Comparison of ENCODE assay signal across 8 cellular contexts in the genomic region with DNA sequence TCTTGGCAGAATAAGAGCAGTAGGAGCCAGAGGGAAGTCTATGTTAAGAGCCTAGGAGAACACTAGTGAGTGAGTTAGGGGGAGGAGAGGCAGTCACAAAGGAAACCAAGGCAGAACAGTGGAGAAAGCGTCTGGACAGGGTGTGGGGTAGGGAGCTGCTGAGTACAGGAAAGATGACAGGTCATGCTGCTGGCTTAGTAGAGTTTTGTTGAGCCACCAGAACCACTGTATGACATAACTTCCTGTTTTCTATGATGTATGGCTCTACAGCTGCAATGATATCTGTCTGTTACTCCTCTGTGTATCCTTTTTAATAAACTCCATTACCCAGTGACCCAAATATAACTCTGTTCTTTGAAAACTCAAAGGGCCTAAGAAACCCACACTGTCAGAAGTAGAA. TPM values are rescaled to one million over a fixed set of nuclear protein-coding genes. Genes with fewer than 3 reads are reported as not detected.
DNase-seq lines count a peak whose midpoint lies in the region; ATAC-seq and TF ChIP-seq lines count a peak whose summit lies in the region.

No MANE protein-coding gene starts in this region.

- H3K27ac ChIP-seq in GM23338 (ENCODE audit: low read depth) (no peak overlapping the region), OCI-LY7 (ENCODE audit: low read depth, low read length, poor library complexity, severe bottlenecking) (no peak overlapping the region), neural progenitor cell (no peak overlapping the region)

- H3K79me2 ChIP-seq in GM23338 (replicated peaks; ENCODE audit: insufficient read depth) (no peaks in the 10 kb centered on the region), OCI-LY7 (ENCODE audit: insufficient read depth, low read depth, low read length) (no peaks in the 10 kb centered on the region), neural progenitor cell (ENCODE audit: low read depth) (no peaks in the 10 kb centered on the region)

- CTCF ChIA-PET in OCI-LY7 (lab: Charles Lee; ENCODE audit: unreplicated experiment) = interaction anchor here (0.7 kb wide), 1 partner anchor 10 kb away, joined by 3 read pairs; no protein-coding TSS in a partner anchor

- no peak overlapping the region for H3K4me2 ChIP-seq in GM23338
- H3K4me2 ChIP-seq in OCI-LY7 (ENCODE audit: low read length) = peak overlapping the region; percentile 50
- H3K4me2 ChIP-seq in neural progenitor cell = no peak overlapping the region

- H3K4me1 ChIP-seq in GM23338 (ENCODE audit: insufficient read depth) (no peaks in the 10 kb centered on the region), OCI-LY7 (ENCODE audit: insufficient read depth, low read length, poor library complexity, severe bottlenecking) (peaks cover 23% of the 10 kb centered on the region), neural progenitor cell (no peaks in the 10 kb centered on the region)

- H3K9me2 ChIP-seq in GM23338 (ENCODE audit: insufficient read depth) (no peaks in the 10 kb centered on the region; the same call in 1 of the 2 replicates), OCI-LY7 (ENCODE audit: insufficient read depth, low read length) (no peaks in the 10 kb centered on the region)

- H3K9me3 ChIP-seq in OCI-LY7 (ENCODE audit: low read length) = no peaks in the 10 kb centered on the region
- no peaks in the 10 kb centered on the region for H3K9me3 ChIP-seq in neural progenitor cell (ENCODE audit: low read depth)

- H3K36me3 Mint-ChIP-seq in GM23338 (ENCODE audit: low read depth) = no peaks in the 10 kb centered on the region
- H3K36me3 Mint-ChIP-seq in osteocyte (ENCODE audit: unreplicated experiment) = no peaks in the 10 kb centered on the region
- H3K36me3 Mint-ChIP-seq in neural progenitor cell = no peaks in the 10 kb centered on the region

- H3K9me3 Mint-ChIP-seq in GM23338 = no peaks in the 10 kb centered on the region
- H3K9me3 Mint-ChIP-seq in osteocyte (ENCODE audit: unreplicated experiment) = no peaks in the 10 kb centered on the region
- no peaks in the 10 kb centered on the region for H3K9me3 Mint-ChIP-seq in neural progenitor cell

- H3F3A ChIP-seq in GM23338 (replicated peaks; ENCODE audit: low read depth) (no peaks in the 10 kb centered on the region), neural progenitor cell (ENCODE audit: low read depth) (no peaks in the 10 kb centered on the region)

- POLR2A ChIA-PET in OCI-LY7 (lab: Charles Lee) = interaction anchor here (0.6 to 1.9 kb wide), 6 partner anchors 10 to 454 kb away, joined by 3 to 27 read pairs (median 3); partner anchors contain the start of gene STT3B

- H2AFZ ChIP-seq in GM23338 = peak overlapping the region; percentile 78; the same call in 1 of the 2 replicates
- peak overlapping the region; percentile 78 for H2AFZ ChIP-seq in OCI-LY7 (ENCODE audit: low read length)
- no peak overlapping the region for H2AFZ ChIP-seq in neural progenitor cell (replicated peaks)

- H3K4me3 ChIP-seq in GM12865 (ENCODE audit: low read depth, low read length) (no peak overlapping the region), GM23338 (no peak overlapping the region), OCI-LY7 (ENCODE audit: low read depth, low read length, poor library complexity, severe bottlenecking) (no peak overlapping the region), fibroblast of pulmonary artery (replicated peaks; ENCODE audit: low read depth, low read length) (no peak overlapping the region), foreskin fibroblast (ENCODE audit: low read depth in 1 of 2, low read length in 2 of 2) (no peak overlapping the region), neural progenitor cell (no peak overlapping the region)

- H3K27me3 ChIP-seq in GM23338 (ENCODE audit: insufficient read depth) = no peaks in the 10 kb centered on the region
- H3K27me3 ChIP-seq in neural progenitor cell = no peaks in the 10 kb centered on the region

- intact Hi-C loops in OCI-LY7 (cut with micrococcal nuclease; ENCODE audit: unreplicated experiment) = no loop called here

- no TSS peak for BruUV-seq in OCI-LY7 (replicated peaks; lab: Mats Ljungman, UMichigan)

- H3K4me1 Mint-ChIP-seq in GM23338 = peaks cover 6% of the 10 kb centered on the region; the same call in 2 of the 3 replicates
- no peaks in the 10 kb centered on the region for H3K4me1 Mint-ChIP-seq in osteocyte (ENCODE audit: unreplicated experiment)
- no peaks in the 10 kb centered on the region for H3K4me1 Mint-ChIP-seq in neural progenitor cell

- DNase-seq in GM12865 (ENCODE audit: low read depth) = peak; percentile 38
- no peak for DNase-seq in GM23338 (ENCODE audit: low spot score)
- DNase-seq in OCI-LY7 (ENCODE audit: low spot score) = peak; percentile 77
- peak; percentile 25 for DNase-seq in fibroblast of pulmonary artery (ENCODE audit: low read depth)
- no peak for DNase-seq in osteocyte (ENCODE audit: extremely low spot score, unreplicated experiment)
- DNase-seq in foreskin fibroblast = no peak
- DNase-seq in neural progenitor cell (ENCODE audit: low spot score) = no peak

- no peaks in the 10 kb centered on the region for H4K20me1 ChIP-seq in GM23338 (replicated peaks; ENCODE audit: insufficient read depth)
- H4K20me1 ChIP-seq in OCI-LY7 (ENCODE audit: insufficient read depth, low read length) = no peaks in the 10 kb centered on the region
- H4K20me1 ChIP-seq in neural progenitor cell (ENCODE audit: low read depth) = no peaks in the 10 kb centered on the region

- no peak for TF ChIP-seq CTCF in GM12865 (IDR thresholded peaks at IDR 0.05; ENCODE audit: insufficient read depth, low read depth, low read length, missing control alignments)
- no peak for TF ChIP-seq CTCF in GM23338 (conservative IDR thresholded peaks at IDR 0.05; ENCODE audit: low read depth in 2 of 2)
- no peak for TF ChIP-seq CTCF in OCI-LY7 (conservative IDR thresholded peaks at IDR 0.05; ENCODE audit: low read length)
- no peak for TF ChIP-seq CTCF in fibroblast of pulmonary artery (IDR thresholded peaks at IDR 0.05; ENCODE audit: low read length, missing control alignments)
- no peak for TF ChIP-seq CTCF in osteocyte (IDR thresholded peaks at IDR 0.05)
- no peak for TF ChIP-seq CTCF in foreskin fibroblast (IDR thresholded peaks at IDR 0.05; ENCODE audit: low read depth, low read length)
- TF ChIP-seq CTCF in neural progenitor cell (IDR thresholded peaks at IDR 0.05) = no peak

- no peak overlapping the region for H3K27ac Mint-ChIP-seq in GM23338
- H3K27ac Mint-ChIP-seq in osteocyte (ENCODE audit: unreplicated experiment) = no peak overlapping the region
- H3K27ac Mint-ChIP-seq in neural progenitor cell = no peak overlapping the region

- no peaks in the 10 kb centered on the region for H3K27me3 Mint-ChIP-seq in GM23338 (ENCODE audit: insufficient read depth, low read depth, poor library complexity)
- H3K27me3 Mint-ChIP-seq in osteocyte (ENCODE audit: unreplicated experiment) = peaks cover 13% of the 10 kb centered on the region
- H3K27me3 Mint-ChIP-seq in neural progenitor cell (ENCODE audit: insufficient read depth, low read depth) = no peaks in the 10 kb centered on the region

- ATAC-seq in GM23338 (no peak), GM19395 (IDR thresholded peaks at IDR 0.05; ENCODE audit: unreplicated experiment) (no peak)

- H3K4me3 Mint-ChIP-seq in GM23338 (no peak overlapping the region), osteocyte (ENCODE audit: unreplicated experiment) (no peak overlapping the region), neural progenitor cell (no peak overlapping the region)

- no peak overlapping the region for H3K9ac ChIP-seq in neural progenitor cell

- H3K36me3 ChIP-seq in GM23338 (ENCODE audit: insufficient read depth) = no peaks in the 10 kb centered on the region
- no peaks in the 10 kb centered on the region for H3K36me3 ChIP-seq in OCI-LY7 (ENCODE audit: insufficient read depth, low read length)
- no peaks in the 10 kb centered on the region for H3K36me3 ChIP-seq in neural progenitor cell

RNA-seq across cellular contexts. Expression of gene STT3B, which starts 10.6 kb away (rescaled TPM):
- 139 and 167 TPM in 2 replicates for total RNA-seq in GM23338 (2014; rRNA removed; shearing (Covaris generic))
- polyA plus RNA-seq in GM23338 (2016; fragmentation: Nextera tagmentation; extraction: Ambion mirVana) = 44.1 and 45.2 TPM in 2 replicates
- 65.7 and 93.5 TPM in 2 replicates for total RNA-seq in OCI-LY7 (2014; rRNA removed; shearing (Covaris generic))
- total RNA-seq in OCI-LY7 (2022) (122 and 123 TPM in 2 replicates), osteocyte (98.7 and 111 TPM in 2 replicates), neural progenitor cell (ENCODE audit: low replicate concordance) (164 and 213 TPM in 2 replicates)

Comparison
In these comparisons a context has a peak if more than half of its experiments do, and no peak if none do; other contexts are left out.
1. DNase-seq: peak in GM12865 (single experiment), OCI-LY7 (single experiment) and fibroblast of pulmonary artery (single experiment); none in GM23338 (single experiment), osteocyte (single experiment), foreskin fibroblast (0 of 2) and neural progenitor cell (single experiment).